12 cellular contexts compared by ENCODE assay signal in genomic region chr18:48937869-48938750, GRCh38. TPM values are rescaled to one million over a fixed set of nuclear protein-coding genes. Genes with fewer than 3 reads are reported as not detected.
A peak's percentile ranks its signal among the peaks of the same experiment; 100 is the strongest.
DNase-seq lines count a peak whose midpoint lies in the region; ATAC-seq and TF ChIP-seq lines count a peak whose summit lies in the region.
"Had no signal": no experiment of that assay in that cellular context is flagged by ENCODE, and none has a peak within 500 bp of the region (broad histone marks: within the 10 kb centered on the region; RNA-seq: fewer than 3 reads in every experiment).

No MANE protein-coding gene starts in this region.

- H3K27me3 Mint-ChIP-seq in CD4-positive, CD25-positive, alpha-beta regulatory T cell, result no peaks in the 10 kb centered on the region

- no peak overlapping the region for H3K9ac ChIP-seq in KMS-11

- H3K4me3 ChIP-seq in CD4-positive, CD25-positive, alpha-beta regulatory T cell (ENCODE audit: low read depth, low read length), result no peak overlapping the region
- no peak overlapping the region for H3K4me3 ChIP-seq in KMS-11 (IDR thresholded peaks at IDR 0.05; ENCODE audit: insufficient read depth, low read depth, low read length)
- peak overlapping the region in 2 of 4 donors; percentile 24 to 54 for H3K4me3 ChIP-seq in esophagus squamous epithelium
- H3K4me3 ChIP-seq in sigmoid colon, result no peak overlapping the region
- H3K4me3 ChIP-seq: HAP-1 had no signal

- no peaks in the 10 kb centered on the region for H3K9me3 ChIP-seq in CD4-positive, CD25-positive, alpha-beta regulatory T cell (ENCODE audit: control insufficient read depth in 2 of 2, low read length in 2 of 2)
- H3K9me3 ChIP-seq in esophagus squamous epithelium, result no peaks in the 10 kb centered on the region
- no peaks in the 10 kb centered on the region for H3K9me3 ChIP-seq in sigmoid colon
- H3K9me3 ChIP-seq: HAP-1 had no signal

- intact Hi-C loops in esophagus squamous epithelium (cut with DNase I) (no loop called here), sigmoid colon (cut with DNase I) (no loop called here)

- H4K20me1 ChIP-seq in KMS-11 (ENCODE audit: insufficient read depth), result peaks cover 74% of the 10 kb centered on the region

- peaks cover 22 to 96% (median 60%) of the 10 kb centered on the region in 4 donors for H3K4me1 Mint-ChIP-seq in CD4-positive, CD25-positive, alpha-beta regulatory T cell

- TF ChIP-seq POLR2A in esophagus squamous epithelium (IDR thresholded peaks at IDR 0.05) (no peak), sigmoid colon (IDR thresholded peaks at IDR 0.05) (no peak), erythroblast (IDR thresholded peaks at IDR 0.05; ENCODE audit: low read length) (no peak)

- TF ChIP-seq EP300 in sigmoid colon (IDR thresholded peaks at IDR 0.05), result no peak

- H3K4me3 Mint-ChIP-seq in CD4-positive, CD25-positive, alpha-beta regulatory T cell, result peak overlapping the region in 3 of 4 donors; percentile 29 to 72 (median 57)

- H3K9me3 Mint-ChIP-seq in CD4-positive, CD25-positive, alpha-beta regulatory T cell, result peaks cover 0 to 2% (median 0%) of the 10 kb centered on the region in 7 donors

- no peak overlapping the region for H2AFZ ChIP-seq in KMS-11 (ENCODE audit: low read depth)

- WGBS in esophagus squamous epithelium, 2 donors, result 73 to 84% methylated on average over 6 of the region's 6 CpGs
- WGBS in sigmoid colon, 2 donors, result 71 to 84% methylated on average over 6 of the region's 6 CpGs

- peak overlapping the region; percentile 39 to 57 (median 52) for H3K27ac Mint-ChIP-seq in CD4-positive, CD25-positive, alpha-beta regulatory T cell

- peaks cover 12% of the 10 kb centered on the region for H3K36me3 ChIP-seq in CD4-positive, CD25-positive, alpha-beta regulatory T cell (ENCODE audit: control insufficient read depth, insufficient read depth, low read length)
- H3K36me3 ChIP-seq in KMS-11 (ENCODE audit: insufficient read depth) (peaks cover 20% of the 10 kb centered on the region; the same call in 1 of the 2 replicates), esophagus squamous epithelium (peaks cover 0 to 20% (median 0%) of the 10 kb centered on the region in 3 donors), sigmoid colon (no peaks in the 10 kb centered on the region)

- H3K79me2 ChIP-seq in KMS-11 (ENCODE audit: insufficient read depth, low read depth), result peaks cover 100% of the 10 kb centered on the region

- H3K27me3 ChIP-seq in CD4-positive, CD25-positive, alpha-beta regulatory T cell (ENCODE audit: control insufficient read depth, insufficient read depth, low read length), result no peaks in the 10 kb centered on the region
- no peaks in the 10 kb centered on the region for H3K27me3 ChIP-seq in KMS-11 (ENCODE audit: insufficient read depth, low read depth)
- no peaks in the 10 kb centered on the region for H3K27me3 ChIP-seq in esophagus squamous epithelium
- H3K27me3 ChIP-seq in sigmoid colon, result no peaks in the 10 kb centered on the region

- H3K4me2 ChIP-seq in KMS-11, result peak overlapping the region; percentile 21; the same call in 1 of the 2 replicates

- no peak for DNase-seq in CD4-positive, CD25-positive, alpha-beta regulatory T cell
- DNase-seq in esophagus squamous epithelium (lab: John Stamatoyannopoulos, UW) (no peak), sigmoid colon (no peak), NCI-H510A treated with DMSO at 0.1 percent for 48 hours (lab: John Stamatoyannopoulos, UW) (no peak), cortex of kidney (lab: John Stamatoyannopoulos, UW) (no peak), erythroblast (lab: John Stamatoyannopoulos, UW) (no peak)
- DNase-seq: activated CD8-positive, alpha-beta memory T cell treated with anti-CD3 and anti-CD28 coated beads for 24 hours; DND-41; NCI-H2081 treated with DMSO at 0.1 percent for 48 hours had no signal

- no peak for ATAC-seq in CD4-positive, CD25-positive, alpha-beta regulatory T cell (ENCODE audit: low read depth in 2 of 2)
- no peak for ATAC-seq in HG02840 (IDR thresholded peaks at IDR 0.05; ENCODE audit: low FRiP score, unreplicated experiment)

- peaks cover 21% of the 10 kb centered on the region for H3K36me3 Mint-ChIP-seq in CD4-positive, CD25-positive, alpha-beta regulatory T cell

- H3K4me1 ChIP-seq in CD4-positive, CD25-positive, alpha-beta regulatory T cell (ENCODE audit: control insufficient read depth, insufficient read depth, low read length, poor library complexity, severe bottlenecking), result peaks cover 95% of the 10 kb centered on the region
- H3K4me1 ChIP-seq in KMS-11 (ENCODE audit: low read depth, poor library complexity, severe bottlenecking) (peaks cover 97% of the 10 kb centered on the region), esophagus squamous epithelium (peaks cover 55 to 100% (median 91%) of the 10 kb centered on the region in 3 donors), sigmoid colon (peaks cover 0 to 99% (median 94%) of the 10 kb centered on the region in 4 donors)

- TF ChIP-seq CTCF in KMS-11 (conservative IDR thresholded peaks at IDR 0.05; ENCODE audit: low read depth, low read length) (no peak; the same call in 1 of the 2 replicates), esophagus squamous epithelium (IDR thresholded peaks at IDR 0.05) (no peak), sigmoid colon (IDR thresholded peaks at IDR 0.05) (no peak)

- H3K27ac ChIP-seq in CD4-positive, CD25-positive, alpha-beta regulatory T cell (ENCODE audit: insufficient read depth, low read length, poor library complexity, severe bottlenecking), result peak overlapping the region; percentile 10
- H3K27ac ChIP-seq in KMS-11, result peak overlapping the region; percentile 23; the same call in 1 of the 2 replicates
- peak overlapping the region; percentile 52 to 85 (median 62) for H3K27ac ChIP-seq in esophagus squamous epithelium
- H3K27ac ChIP-seq in sigmoid colon, result peak overlapping the region; percentile 93 to 99 (median 97)

RNA-seq across cellular contexts. Expression of gene SMAD7, which starts 12.7 kb away (rescaled TPM):
- 64.0 TPM for total RNA-seq in CD4-positive, CD25-positive, alpha-beta regulatory T cell
- 1 to 10 TPM; 1.7 to 7.2 (median 6.3) TPM for polyA plus RNA-seq in CD4-positive, CD25-positive, alpha-beta regulatory T cell
- total RNA-seq in esophagus squamous epithelium, result 10 to 100 TPM in 2 of 4 donors, 1 to 10 TPM in 2; 4.2 to 26.5 (median 9.0) TPM
- 10 to 100 TPM; 13.2 to 29.1 (median 21.5) TPM for total RNA-seq in sigmoid colon
- polyA plus RNA-seq in sigmoid colon, result 10 to 100 TPM; 16.8 to 19.0 (median 18.3) TPM

Comparison
In these comparisons a context has a peak if more than half of its experiments do, and no peak if none do; other contexts are left out.
1. H3K27ac ChIP-seq: peak in every context shown above with its lines; median percentile 97 in sigmoid colon; 62 in esophagus squamous epithelium; 23 in KMS-11; 10 in CD4-positive, CD25-positive, alpha-beta regulatory T cell.